Comparison of ENCODE assay signal across 8 cellular contexts in genomic region chr6:108565091-108565766, GRCh38. TPM values are rescaled to one million over a fixed set of nuclear protein-coding genes. Genes with fewer than 3 reads are reported as not detected.
DNase-seq lines count a peak whose midpoint lies in the region; ATAC-seq and TF ChIP-seq lines count a peak whose summit lies in the region.

No MANE protein-coding gene starts in this region.

- CTCF ChIA-PET in activated naive CD4-positive, alpha-beta T cell treated with anti-CD3 and anti-CD28 coated beads, Interleukin-2, amount 10 ng/mL, durations not matched to agents 7 days and 5 days (lab: Charles Lee) = interaction anchor here (1.4 to 2.0 kb wide), 2 partner anchors 221 to 271 kb away, joined by 3 to 5 read pairs; no protein-coding TSS in a partner anchor

- peak overlapping the region; percentile 37; the same call in 1 of the 2 replicates for H3K4me3 ChIP-seq in OCI-LY3 (ENCODE audit: low read length)
- H3K4me3 ChIP-seq in skeletal muscle satellite cell (ENCODE audit: low read length) = peak overlapping the region; percentile 95

- H3K36me3 ChIP-seq in OCI-LY3 (replicated peaks; ENCODE audit: low read depth, low read length) (no peaks in the 10 kb centered on the region), skeletal muscle satellite cell (ENCODE audit: insufficient read depth, low read length) (peaks cover 41% of the 10 kb centered on the region)

- H3K4me1 ChIP-seq in OCI-LY3 (ENCODE audit: low read length) (peaks cover 29% of the 10 kb centered on the region), skeletal muscle satellite cell (ENCODE audit: control insufficient read depth, insufficient read depth, low read length) (peaks cover 33% of the 10 kb centered on the region)

- H3K9me3 ChIP-seq in OCI-LY3 (ENCODE audit: insufficient read depth, low read length) (no peaks in the 10 kb centered on the region), skeletal muscle satellite cell (replicated peaks; ENCODE audit: low read length) (no peaks in the 10 kb centered on the region)

- H3K79me2 ChIP-seq in OCI-LY3 (ENCODE audit: low read length) = no peaks in the 10 kb centered on the region

- H3K4me2 ChIP-seq in OCI-LY3 (ENCODE audit: low read length) = peak overlapping the region; percentile 71
- peak overlapping the region; percentile 89 for H3K4me2 ChIP-seq in skeletal muscle satellite cell (ENCODE audit: low read length)

- H3K9me3 Mint-ChIP-seq in activated naive CD4-positive, alpha-beta T cell treated with anti-CD3 and anti-CD28 coated beads, Interleukin-2, amount 10 ng/mL, durations not matched to agents 7 days and 5 days = no peaks in the 10 kb centered on the region

- peaks cover 42% of the 10 kb centered on the region for H3K27me3 ChIP-seq in OCI-LY3 (ENCODE audit: low read depth, low read length)
- H3K27me3 ChIP-seq in skeletal muscle satellite cell (ENCODE audit: control insufficient read depth, insufficient read depth, low read length) = no peaks in the 10 kb centered on the region

- peak overlapping the region; percentile 19; the same call in 1 of the 2 replicates for H3K27ac ChIP-seq in OCI-LY3 (ENCODE audit: low read length)

- H3K27ac Mint-ChIP-seq in activated naive CD4-positive, alpha-beta T cell treated with anti-CD3 and anti-CD28 coated beads, Interleukin-2, amount 10 ng/mL, durations not matched to agents 7 days and 5 days = peak overlapping the region; percentile 76

- H3K9ac ChIP-seq in OCI-LY3 (ENCODE audit: low read length) (no peak overlapping the region), skeletal muscle satellite cell (ENCODE audit: low read depth, low read length) (peak overlapping the region; percentile 75)

- no peak for DNase-seq in activated naive CD4-positive, alpha-beta T cell treated with anti-CD3 and anti-CD28 coated beads, Interleukin-2, amount 10 ng/mL, durations not matched to agents 7 days and 5 days
- no peak for DNase-seq in activated naive CD4-positive, alpha-beta T cell treated with Interleukin-2 at 50 U/mL for 16 hours
- DNase-seq in dermis blood vessel endothelial cell = peak; percentile 31
- no peak for DNase-seq in hepatic stellate cell (ENCODE audit: low spot score)
- no peak for DNase-seq in mucosa of gallbladder (ENCODE audit: low spot score)

- H3K4me1 Mint-ChIP-seq in activated naive CD4-positive, alpha-beta T cell treated with anti-CD3 and anti-CD28 coated beads, Interleukin-2, amount 10 ng/mL, durations not matched to agents 7 days and 5 days = peaks cover 60% of the 10 kb centered on the region

- H4K20me1 ChIP-seq in OCI-LY3 (ENCODE audit: insufficient read depth, low read length) = peaks cover 62% of the 10 kb centered on the region

- no peak for TF ChIP-seq CTCF in OCI-LY3 (IDR thresholded peaks at IDR 0.05; ENCODE audit: low read depth, low read length)

- H3K36me3 Mint-ChIP-seq in activated naive CD4-positive, alpha-beta T cell treated with anti-CD3 and anti-CD28 coated beads, Interleukin-2, amount 10 ng/mL, durations not matched to agents 7 days and 5 days = peaks cover 44% of the 10 kb centered on the region

- peak; percentile 79 for ATAC-seq in HG02938 (IDR thresholded peaks at IDR 0.05; ENCODE audit: unreplicated experiment)

- peaks cover 17% of the 10 kb centered on the region for H3K27me3 Mint-ChIP-seq in activated naive CD4-positive, alpha-beta T cell treated with anti-CD3 and anti-CD28 coated beads, Interleukin-2, amount 10 ng/mL, durations not matched to agents 7 days and 5 days

- H3K4me3 Mint-ChIP-seq in activated naive CD4-positive, alpha-beta T cell treated with anti-CD3 and anti-CD28 coated beads, Interleukin-2, amount 10 ng/mL, durations not matched to agents 7 days and 5 days = no peak overlapping the region

- no peak overlapping the region for H2AFZ ChIP-seq in OCI-LY3 (ENCODE audit: low read depth, low read length)

RNA-seq across cellular contexts. Expression of gene FOXO3, which starts 4.5 kb away (rescaled TPM):
- total RNA-seq in dermis blood vessel endothelial cell (21.3 and 22.2 TPM in 2 replicates), mucosa of gallbladder (71.4 TPM)
- 33.0 and 40.2 TPM in 2 replicates for total RNA-seq in skeletal muscle satellite cell (2012; rRNA removed)
